ENCODE assay signal across 32 cellular contexts in genomic region chr16:66045626-66046025, GRCh38.
"Had no signal": no experiment of that assay in that cellular context is flagged by ENCODE, and none has a peak within 500 bp of the region (broad histone marks: within the 10 kb centered on the region; RNA-seq: fewer than 3 reads in every experiment).

No MANE protein-coding gene starts in this region.

- H3K4me1 Mint-ChIP-seq: activated CD4-positive, alpha-beta memory T cell treated with anti-CD3 and anti-CD28 coated beads, Interleukin-2, amount 10 ng/mL, durations not matched to agents 7 days and 5 days; activated CD4-positive, alpha-beta T cell treated with anti-CD3 and anti-CD28 coated beads, Interleukin-2, amount 10 ng/mL, durations not matched to agents 24 days and 14 days; memory B cell; naive thymus-derived CD4-positive, alpha-beta T cell; stimulated activated naive B cell treated with anti-CD40 and anti-IgM and Interleukin-4, amounts not matched to agents 10 μg/mL and 1 μg/mL and 100 μg/mL, for 72 hours; T-helper 17 cell had no signal

- H3K27ac Mint-ChIP-seq: activated CD4-positive, alpha-beta memory T cell treated with anti-CD3 and anti-CD28 coated beads, Interleukin-2, amount 10 ng/mL, durations not matched to agents 7 days and 5 days; activated CD4-positive, alpha-beta T cell treated with anti-CD3 and anti-CD28 coated beads, Interleukin-2, amount 10 ng/mL, durations not matched to agents 24 days and 14 days; activated naive CD8-positive, alpha-beta T cell; activated T-helper 2 cell treated with anti-CD3 and anti-CD28 coated beads, Interferon-gamma antibody, Interleukin-2, Interleukin-4, amounts not matched to agents 10 μg/mL and 5 μg/mL and 100 μg/mL, durations not matched to agents 14 hours and 24 hours and 36 hours; memory B cell; naive thymus-derived CD4-positive, alpha-beta T cell; stimulated activated naive B cell treated with anti-CD40 and anti-IgM and Interleukin-4, amounts not matched to agents 10 μg/mL and 1 μg/mL and 100 μg/mL, for 72 hours; T-helper 17 cell had no signal

- H3K4me1 ChIP-seq: adrenal gland, ascending aorta, esophagus muscularis mucosa, pancreas, prostate gland, thyroid gland, upper lobe of left lung had no signal

- H3K27ac ChIP-seq: adrenal gland, ascending aorta, brain microvascular endothelial cell, esophagus muscularis mucosa, pancreas, prostate gland, thyroid gland had no signal

- H3K36me3 ChIP-seq: adrenal gland, ascending aorta, brain microvascular endothelial cell, esophagus muscularis mucosa, pancreas, prostate gland, stomach, thyroid gland, upper lobe of left lung had no signal

- H3K4me3 Mint-ChIP-seq: activated CD4-positive, alpha-beta memory T cell treated with anti-CD3 and anti-CD28 coated beads, Interleukin-2, amount 10 ng/mL, durations not matched to agents 7 days and 5 days; activated CD4-positive, alpha-beta T cell treated with anti-CD3 and anti-CD28 coated beads, Interleukin-2, amount 10 ng/mL, durations not matched to agents 24 days and 14 days; activated naive CD8-positive, alpha-beta T cell; memory B cell; naive thymus-derived CD4-positive, alpha-beta T cell; stimulated activated naive B cell treated with anti-CD40 and anti-IgM and Interleukin-4, amounts not matched to agents 10 μg/mL and 1 μg/mL and 100 μg/mL, for 72 hours; T-helper 17 cell had no signal

- H3K4me3 ChIP-seq: adrenal gland, ascending aorta, esophagus muscularis mucosa, pancreas, prostate gland, smooth muscle cell, stomach, thyroid gland, upper lobe of left lung had no signal

- H3K9me3 ChIP-seq: adrenal gland, ascending aorta, esophagus muscularis mucosa, pancreas, prostate gland, stomach, thyroid gland, upper lobe of left lung had no signal

- H3K4me2 ChIP-seq: smooth muscle cell had no signal

- H3K9me3 Mint-ChIP-seq: activated CD4-positive, alpha-beta memory T cell treated with anti-CD3 and anti-CD28 coated beads, Interleukin-2, amount 10 ng/mL, durations not matched to agents 7 days and 5 days; activated CD4-positive, alpha-beta T cell treated with anti-CD3 and anti-CD28 coated beads, Interleukin-2, amount 10 ng/mL, durations not matched to agents 24 days and 14 days; activated T-helper 2 cell treated with anti-CD3 and anti-CD28 coated beads, Interferon-gamma antibody, Interleukin-2, Interleukin-4, amounts not matched to agents 10 μg/mL and 5 μg/mL and 100 μg/mL, durations not matched to agents 14 hours and 24 hours and 36 hours had no signal

- H3K27me3 ChIP-seq: adrenal gland, ascending aorta, brain microvascular endothelial cell, esophagus muscularis mucosa, pancreas, stomach, thyroid gland, upper lobe of left lung had no signal

- DNase-seq: activated CD4-positive, alpha-beta memory T cell treated with anti-CD3 and anti-CD28 coated beads, Interleukin-2, amount 10 ng/mL, durations not matched to agents 7 days and 5 days; activated CD4-positive, alpha-beta T cell treated with anti-CD3 and anti-CD28 coated beads, Interleukin-2, amount 10 ng/mL, durations not matched to agents 24 days and 14 days; activated CD4-positive, CD25-positive, alpha-beta regulatory T cell treated with anti-CD3 and anti-CD28 coated beads, Interleukin-2, amount 50 U/mL, for 72 hours; activated CD8-positive, alpha-beta memory T cell treated with anti-CD3 and anti-CD28 coated beads, Interleukin-2, amount 50 U/mL, for 48 hours; activated naive CD4-positive, alpha-beta T cell treated with Interleukin-2 at 50 U/mL for 16 hours; activated T-cell treated with anti-CD3 and anti-CD28 coated beads, Interleukin-2, amount 50 U/mL, for 48 hours; brain microvascular endothelial cell; central memory CD4-positive, alpha-beta T cell; dermis blood vessel endothelial cell; effector CD4-positive, alpha-beta T cell; head of caudate nucleus; hippocampal formation; kidney; midbrain; naive thymus-derived CD4-positive, alpha-beta T cell; pancreas; retina; stimulated activated CD4-positive, alpha-beta T cell treated with anti-CD3 and anti-CD28 coated beads, Interleukin-1b, Interleukin-23, amount 100 ng/mL, for 48 hours; stimulated activated naive B cell treated with anti-CD40 and anti-IgM and Interleukin-4, amounts not matched to agents 10 μg/mL and 1 μg/mL and 100 μg/mL, for 72 hours; stomach; T-helper 17 cell; T1000; thyroid gland had no signal

- H3K36me3 Mint-ChIP-seq: activated naive CD8-positive, alpha-beta T cell; memory B cell; naive thymus-derived CD4-positive, alpha-beta T cell; stimulated activated naive B cell treated with anti-CD40 and anti-IgM and Interleukin-4, amounts not matched to agents 10 μg/mL and 1 μg/mL and 100 μg/mL, for 72 hours had no signal

- H3K27me3 Mint-ChIP-seq: activated CD4-positive, alpha-beta memory T cell treated with anti-CD3 and anti-CD28 coated beads, Interleukin-2, amount 10 ng/mL, durations not matched to agents 7 days and 5 days; memory B cell; stimulated activated naive B cell treated with anti-CD40 and anti-IgM and Interleukin-4, amounts not matched to agents 10 μg/mL and 1 μg/mL and 100 μg/mL, for 72 hours had no signal
